8 cellular contexts compared by ENCODE assay signal in genomic region chr17:29930399-29931010, GRCh38. TPM values are rescaled to one million over a fixed set of nuclear protein-coding genes. Genes with fewer than 3 reads are reported as not detected.
DNase-seq lines count a peak whose midpoint lies in the region; ATAC-seq and TF ChIP-seq lines count a peak whose summit lies in the region.

No MANE protein-coding gene starts in this region.

- peaks cover 20% of the 10 kb centered on the region for H3K36me3 ChIP-seq in OCI-LY7 (ENCODE audit: insufficient read depth, low read length)
- H3K36me3 ChIP-seq in esophagus (ENCODE audit: control insufficient read depth in 2 of 2, insufficient read depth in 2 of 2, low read length in 1 of 2) = no peaks in the 10 kb centered on the region
- H3K36me3 ChIP-seq in neuron (ENCODE audit: insufficient read depth, low read length) = no peaks in the 10 kb centered on the region

- no peaks in the 10 kb centered on the region for H3K27me3 Mint-ChIP-seq in activated T-cell treated with anti-CD3 and anti-CD28 coated beads, Interleukin-2, amount 50 U/mL, for 4 hours (ENCODE audit: low read depth)

- H2AFZ ChIP-seq in OCI-LY7 (ENCODE audit: low read length) (peak overlapping the region; percentile 62), neuron (ENCODE audit: low read depth, low read length) (peak overlapping the region; percentile 37)

- WGBS in esophagus, 2 donors = 0 to 1% methylated on average over 20 of the region's 20 CpGs

- 0 out of 2 replicates have a peak, but pooled peaks cover 14% of the 10 kb centered on the region for H4K20me1 ChIP-seq in OCI-LY7 (ENCODE audit: insufficient read depth, low read length)

- H3K4me1 ChIP-seq in OCI-LY7 (ENCODE audit: insufficient read depth, low read length, poor library complexity, severe bottlenecking) (peaks cover 37% of the 10 kb centered on the region), esophagus (ENCODE audit: control insufficient read depth in 2 of 2, insufficient read depth in 2 of 2, low read length in 1 of 2) (peaks cover 0 to 2% of the 10 kb centered on the region in 2 donors), neuron (ENCODE audit: insufficient read depth, low read length) (peaks cover 19% of the 10 kb centered on the region)

- H3K4me3 Mint-ChIP-seq in activated T-cell treated with anti-CD3 and anti-CD28 coated beads, Interleukin-2, amount 50 U/mL, for 4 hours = no peak overlapping the region

- CTCF ChIA-PET in OCI-LY7 (lab: Charles Lee; ENCODE audit: unreplicated experiment) = interaction anchor here (0.6 to 2.5 kb wide), 9 partner anchors 63 to 463 kb away, joined by 3 to 16 read pairs (median 5); no protein-coding TSS in a partner anchor

- H3K27me3 ChIP-seq in esophagus (ENCODE audit: control insufficient read depth in 1 of 2, insufficient read depth in 2 of 2, low read length in 2 of 2) = no peaks in the 10 kb centered on the region
- no peaks in the 10 kb centered on the region for H3K27me3 ChIP-seq in neuron (ENCODE audit: insufficient read depth, low read length)

- ATAC-seq in activated T-cell treated with anti-CD3 and anti-CD28 coated beads, Interleukin-2, amount 50 U/mL, for 4 hours = peak; percentile 23 to 29

- intact Hi-C loops in OCI-LY7 (cut with micrococcal nuclease; ENCODE audit: unreplicated experiment) = loop anchor here (1.0 to 5.0 kb wide), 5 partner anchors 63 to 291 kb away; no protein-coding TSS in a partner anchor

- peak overlapping the region; percentile 97 for H3K4me2 ChIP-seq in OCI-LY7 (ENCODE audit: low read length)

- no peak for TF ChIP-seq CTCF in OCI-LY7 (conservative IDR thresholded peaks at IDR 0.05; ENCODE audit: low read length)
- TF ChIP-seq CTCF in GM13977 (IDR thresholded peaks at IDR 0.05; ENCODE audit: extremely low read depth, insufficient read depth, missing control alignments) = no peak

- peaks cover 2% of the 10 kb centered on the region for H3K36me3 Mint-ChIP-seq in activated T-cell treated with anti-CD3 and anti-CD28 coated beads, Interleukin-2, amount 50 U/mL, for 4 hours (ENCODE audit: insufficient read depth)

- H3K9me3 Mint-ChIP-seq in activated T-cell treated with anti-CD3 and anti-CD28 coated beads, Interleukin-2, amount 50 U/mL, for 4 hours = no peaks in the 10 kb centered on the region

- H3K4me3 ChIP-seq in OCI-LY7 (ENCODE audit: low read depth, low read length, poor library complexity, severe bottlenecking) (peak overlapping the region; percentile 84), esophagus (ENCODE audit: low read depth in 1 of 2, low read length in 2 of 2) (peak overlapping the region; percentile 63 to 96), neuron (ENCODE audit: low read length) (peak overlapping the region; percentile 62)

- no peaks in the 10 kb centered on the region for H3K9me2 ChIP-seq in OCI-LY7 (ENCODE audit: insufficient read depth, low read length)

- in situ Hi-C loops in GM13977 (cut with MboI; ENCODE audit: low pct_unique_long_range_greater_than_20kb, low sequenced_read_pairs, unreplicated experiment) = loop anchor here (5.0 to 25.0 kb wide), 2 partner anchors 123 to 293 kb away; no protein-coding TSS in a partner anchor

- POLR2A ChIA-PET in OCI-LY7 (lab: Charles Lee) = interaction anchor here (0.6 to 3.0 kb wide), 23 partner anchors 8 to 240 kb away, joined by 3 to 74 read pairs (median 4); no protein-coding TSS in a partner anchor

- no peak for DNase-seq in activated T-cell treated with anti-CD3 and anti-CD28 coated beads, Interleukin-2, amount 50 U/mL, for 4 hours
- no peak for DNase-seq in activated T-cell treated with anti-CD3 and anti-CD28 coated beads, Interleukin-2, amount 50 U/mL, for 48 hours
- DNase-seq in OCI-LY7 (ENCODE audit: low spot score) = no peak
- DNase-seq in activated naive CD4-positive, alpha-beta T cell treated with Interleukin-2 at 50 U/mL for 16 hours = no peak
- DNase-seq in NCI-H1048 (lab: John Stamatoyannopoulos, UW) = no peak
- DNase-seq in GM13977 (ENCODE audit: low spot score) = no peak

- TSS peak; percentile 79 for BruUV-seq in OCI-LY7 (replicated peaks; lab: Mats Ljungman, UMichigan)

- H3K9me3 ChIP-seq in OCI-LY7 (ENCODE audit: low read length) (no peaks in the 10 kb centered on the region), esophagus (ENCODE audit: control insufficient read depth in 2 of 2, insufficient read depth in 1 of 2, low read depth in 1 of 2, low read length in 1 of 2) (no peaks in the 10 kb centered on the region), neuron (ENCODE audit: low read length) (no peaks in the 10 kb centered on the region)

- peaks cover 27% of the 10 kb centered on the region for H3K4me1 Mint-ChIP-seq in activated T-cell treated with anti-CD3 and anti-CD28 coated beads, Interleukin-2, amount 50 U/mL, for 4 hours (ENCODE audit: low read depth)

- H3K27ac ChIP-seq in OCI-LY7 (ENCODE audit: low read depth, low read length, poor library complexity, severe bottlenecking) (peak overlapping the region; percentile 95), esophagus (ENCODE audit: low read depth in 2 of 2, low read length in 1 of 2) (peak overlapping the region; percentile 88 to 96)

- H3K79me2 ChIP-seq in OCI-LY7 (ENCODE audit: insufficient read depth, low read depth, low read length) = peaks cover 46% of the 10 kb centered on the region

RNA-seq across cellular contexts. Expression of gene SSH2, which starts 0.5 kb away (rescaled TPM):
- total RNA-seq in activated T-cell treated with anti-CD3 and anti-CD28 coated beads, Interleukin-2, amount 50 U/mL, for 4 hours = 10 to 100 TPM; 25.0 to 27.0 (median 25.9) TPM
- total RNA-seq in OCI-LY7 (2014; rRNA removed; shearing (Covaris generic)) = 22.0 and 39.4 TPM in 2 replicates
- 73.9 and 78.6 TPM in 2 replicates for total RNA-seq in OCI-LY7 (2022)
- polyA plus RNA-seq in esophagus = 10 to 100 TPM in 1 of 2 donors, 1 to 10 TPM in 1; 9.1 to 15.3 TPM

RNA-seq across cellular contexts. Expression of gene EFCAB5, which starts 10.9 kb away (rescaled TPM):
- under 1 TPM in 2 of 3 donors, not detected in 1; 0.15 to 0.30 TPM for total RNA-seq in activated T-cell treated with anti-CD3 and anti-CD28 coated beads, Interleukin-2, amount 50 U/mL, for 4 hours
- total RNA-seq in OCI-LY7 (2014; rRNA removed; shearing (Covaris generic)) = 2.2 and 5.2 TPM in 2 replicates
- total RNA-seq in OCI-LY7 (2022) = 1.5 and 1.9 TPM in 2 replicates
- polyA plus RNA-seq in esophagus = under 1 TPM; 0.02 to 0.24 TPM
